ENCODE assay signal across 1 cellular context in the genomic region with DNA sequence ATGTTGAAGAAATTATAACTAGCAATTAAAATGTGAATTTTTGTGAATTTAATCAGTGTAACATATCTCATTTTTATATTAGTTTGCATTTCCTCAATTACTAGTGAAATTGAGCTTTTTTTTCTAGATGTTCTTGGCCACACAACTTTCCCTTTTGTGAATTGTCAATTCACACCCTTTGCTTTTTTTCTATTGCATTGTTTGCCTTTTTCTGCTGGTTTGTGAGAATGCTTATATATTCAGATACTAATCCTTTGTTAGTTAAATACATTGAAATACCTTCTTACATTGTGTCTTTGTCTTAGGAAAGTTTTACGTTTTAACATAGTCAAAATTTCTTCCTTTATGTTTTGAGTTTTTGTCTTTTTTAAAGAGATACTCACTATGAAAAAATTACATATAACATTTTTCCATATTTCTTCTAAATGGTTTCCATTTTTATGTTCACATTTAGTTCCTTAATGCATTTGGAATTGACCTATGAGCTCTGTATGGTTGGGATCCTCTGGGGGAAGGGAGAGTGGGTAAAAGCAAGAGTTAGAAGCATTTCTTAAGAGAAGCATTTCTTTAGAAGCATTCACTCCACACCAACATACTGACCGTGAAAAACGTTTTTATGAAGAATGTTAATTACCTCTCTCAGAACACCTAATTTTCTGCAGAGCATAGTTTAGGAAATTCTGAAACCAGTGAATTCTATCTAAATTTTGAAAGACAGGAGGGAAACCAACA.
TF ChIP-seq lines count a peak whose summit lies in the region.

No MANE protein-coding gene starts in this region.

TF ChIP-seq in SK-N-SH treated with all-trans-retinoic acid at 6 μM for 48 hours, 23 proteins besides CTCF, POLR2A, EP300 and RAD21 (continued from another document):
- TF ChIP-seq, protein P1, sequence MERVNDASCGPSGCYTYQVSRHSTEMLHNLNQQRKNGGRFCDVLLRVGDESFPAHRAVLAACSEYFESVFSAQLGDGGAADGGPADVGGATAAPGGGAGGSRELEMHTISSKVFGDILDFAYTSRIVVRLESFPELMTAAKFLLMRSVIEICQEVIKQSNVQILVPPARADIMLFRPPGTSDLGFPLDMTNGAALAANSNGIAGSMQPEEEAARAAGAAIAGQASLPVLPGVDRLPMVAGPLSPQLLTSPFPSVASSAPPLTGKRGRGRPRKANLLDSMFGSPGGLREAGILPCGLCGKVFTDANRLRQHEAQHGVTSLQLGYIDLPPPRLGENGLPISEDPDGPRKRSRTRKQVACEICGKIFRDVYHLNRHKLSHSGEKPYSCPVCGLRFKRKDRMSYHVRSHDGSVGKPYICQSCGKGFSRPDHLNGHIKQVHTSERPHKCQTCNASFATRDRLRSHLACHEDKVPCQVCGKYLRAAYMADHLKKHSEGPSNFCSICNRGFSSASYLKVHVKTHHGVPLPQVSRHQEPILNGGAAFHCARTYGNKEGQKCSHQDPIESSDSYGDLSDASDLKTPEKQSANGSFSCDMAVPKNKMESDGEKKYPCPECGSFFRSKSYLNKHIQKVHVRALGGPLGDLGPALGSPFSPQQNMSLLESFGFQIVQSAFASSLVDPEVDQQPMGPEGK (CRISPR knock-in tag; IDR thresholded peaks at IDR 0.05; ENCODE audit: borderline replicate concordance) = no peak
- TF ChIP-seq ZC3H10 (CRISPR knock-in tag; IDR thresholded peaks at IDR 0.05) (no peak), ESRRG (CRISPR knock-in tag; IDR thresholded peaks at IDR 0.05) (no peak), TOX (CRISPR knock-in tag; IDR thresholded peaks at IDR 0.05; ENCODE audit: borderline replicate concordance) (no peak), CSDC2 (CRISPR knock-in tag; IDR thresholded peaks at IDR 0.05) (no peak), ZNF565 (CRISPR knock-in tag; conservative IDR thresholded peaks at IDR 0.05; ENCODE audit: low read depth) (no peak), TCF4 (CRISPR knock-in tag; IDR thresholded peaks at IDR 0.05; ENCODE audit: borderline replicate concordance) (no peak), OSR1 (CRISPR knock-in tag; IDR thresholded peaks at IDR 0.05) (no peak), ZNF70 (CRISPR knock-in tag; IDR thresholded peaks at IDR 0.05) (no peak)
- TF ChIP-seq, protein P2, sequence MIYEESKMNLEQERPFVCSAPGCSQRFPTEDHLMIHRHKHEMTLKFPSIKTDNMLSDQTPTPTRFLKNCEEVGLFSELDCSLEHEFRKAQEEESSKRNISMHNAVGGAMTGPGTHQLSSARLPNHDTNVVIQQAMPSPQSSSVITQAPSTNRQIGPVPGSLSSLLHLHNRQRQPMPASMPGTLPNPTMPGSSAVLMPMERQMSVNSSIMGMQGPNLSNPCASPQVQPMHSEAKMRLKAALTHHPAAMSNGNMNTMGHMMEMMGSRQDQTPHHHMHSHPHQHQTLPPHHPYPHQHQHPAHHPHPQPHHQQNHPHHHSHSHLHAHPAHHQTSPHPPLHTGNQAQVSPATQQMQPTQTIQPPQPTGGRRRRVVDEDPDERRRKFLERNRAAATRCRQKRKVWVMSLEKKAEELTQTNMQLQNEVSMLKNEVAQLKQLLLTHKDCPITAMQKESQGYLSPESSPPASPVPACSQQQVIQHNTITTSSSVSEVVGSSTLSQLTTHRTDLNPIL (CRISPR knock-in tag; IDR thresholded peaks at IDR 0.05; ENCODE audit: low read depth) = no peak
- TF ChIP-seq, protein P3, sequence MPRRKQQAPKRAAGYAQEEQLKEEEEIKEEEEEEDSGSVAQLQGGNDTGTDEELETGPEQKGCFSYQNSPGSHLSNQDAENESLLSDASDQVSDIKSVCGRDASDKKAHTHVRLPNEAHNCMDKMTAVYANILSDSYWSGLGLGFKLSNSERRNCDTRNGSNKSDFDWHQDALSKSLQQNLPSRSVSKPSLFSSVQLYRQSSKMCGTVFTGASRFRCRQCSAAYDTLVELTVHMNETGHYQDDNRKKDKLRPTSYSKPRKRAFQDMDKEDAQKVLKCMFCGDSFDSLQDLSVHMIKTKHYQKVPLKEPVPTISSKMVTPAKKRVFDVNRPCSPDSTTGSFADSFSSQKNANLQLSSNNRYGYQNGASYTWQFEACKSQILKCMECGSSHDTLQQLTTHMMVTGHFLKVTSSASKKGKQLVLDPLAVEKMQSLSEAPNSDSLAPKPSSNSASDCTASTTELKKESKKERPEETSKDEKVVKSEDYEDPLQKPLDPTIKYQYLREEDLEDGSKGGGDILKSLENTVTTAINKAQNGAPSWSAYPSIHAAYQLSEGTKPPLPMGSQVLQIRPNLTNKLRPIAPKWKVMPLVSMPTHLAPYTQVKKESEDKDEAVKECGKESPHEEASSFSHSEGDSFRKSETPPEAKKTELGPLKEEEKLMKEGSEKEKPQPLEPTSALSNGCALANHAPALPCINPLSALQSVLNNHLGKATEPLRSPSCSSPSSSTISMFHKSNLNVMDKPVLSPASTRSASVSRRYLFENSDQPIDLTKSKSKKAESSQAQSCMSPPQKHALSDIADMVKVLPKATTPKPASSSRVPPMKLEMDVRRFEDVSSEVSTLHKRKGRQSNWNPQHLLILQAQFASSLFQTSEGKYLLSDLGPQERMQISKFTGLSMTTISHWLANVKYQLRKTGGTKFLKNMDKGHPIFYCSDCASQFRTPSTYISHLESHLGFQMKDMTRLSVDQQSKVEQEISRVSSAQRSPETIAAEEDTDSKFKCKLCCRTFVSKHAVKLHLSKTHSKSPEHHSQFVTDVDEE (CRISPR knock-in tag; IDR thresholded peaks at IDR 0.05) = no peak
- TF ChIP-seq, protein P4, sequence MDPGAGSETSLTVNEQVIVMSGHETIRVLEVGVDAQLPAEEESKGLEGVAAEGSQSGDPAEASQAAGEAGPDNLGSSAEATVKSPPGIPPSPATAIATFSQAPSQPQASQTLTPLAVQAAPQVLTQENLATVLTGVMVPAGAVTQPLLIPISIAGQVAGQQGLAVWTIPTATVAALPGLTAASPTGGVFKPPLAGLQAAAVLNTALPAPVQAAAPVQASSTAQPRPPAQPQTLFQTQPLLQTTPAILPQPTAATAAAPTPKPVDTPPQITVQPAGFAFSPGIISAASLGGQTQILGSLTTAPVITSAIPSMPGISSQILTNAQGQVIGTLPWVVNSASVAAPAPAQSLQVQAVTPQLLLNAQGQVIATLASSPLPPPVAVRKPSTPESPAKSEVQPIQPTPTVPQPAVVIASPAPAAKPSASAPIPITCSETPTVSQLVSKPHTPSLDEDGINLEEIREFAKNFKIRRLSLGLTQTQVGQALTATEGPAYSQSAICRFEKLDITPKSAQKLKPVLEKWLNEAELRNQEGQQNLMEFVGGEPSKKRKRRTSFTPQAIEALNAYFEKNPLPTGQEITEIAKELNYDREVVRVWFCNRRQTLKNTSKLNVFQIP (CRISPR knock-in tag; IDR thresholded peaks at IDR 0.05; ENCODE audit: borderline replicate concordance, low read depth) = no peak
